Comparison of ENCODE assay signal across 23 cellular contexts in genomic region chr13:97091202-97091601, GRCh38.
"Had no signal": no experiment of that assay in that cellular context is flagged by ENCODE, and none has a peak within 500 bp of the region (broad histone marks: within the 10 kb centered on the region; RNA-seq: fewer than 3 reads in every experiment).

No MANE protein-coding gene starts in this region.

- H3K4me1 ChIP-seq: colonic mucosa, esophagus squamous epithelium, gastrocnemius medialis, heart right ventricle, left lung, lower lobe of right lung had no signal

- H3K36me3 ChIP-seq: colonic mucosa, esophagus squamous epithelium, gastrocnemius medialis, heart right ventricle, left lung, lower lobe of right lung had no signal

- H3K4me3 ChIP-seq: colonic mucosa, esophagus squamous epithelium, gastrocnemius medialis, heart right ventricle, left lung, lower lobe of right lung had no signal

- H3K9me3 ChIP-seq: colonic mucosa, gastrocnemius medialis had no signal

- H3K27ac ChIP-seq: colonic mucosa, epithelial cell of prostate, esophagus squamous epithelium, gastrocnemius medialis, heart right ventricle, left lung, lower lobe of right lung had no signal

- DNase-seq: colonic mucosa; cortex of kidney; effector CD8-positive, alpha-beta T cell; effector memory CD8-positive, alpha-beta T cell; endodermal cell; erythroblast; esophagus squamous epithelium; foreskin fibroblast; foreskin melanocyte; gastrocnemius medialis; glutamatergic neuron; head of caudate nucleus; heart right ventricle; hippocampal formation; left cardiac atrium; left lung; left ventricle myocardium superior; lower lobe of right lung; mesendoderm; midbrain; naive thymus-derived CD4-positive, alpha-beta T cell had no signal

- H3K27me3 ChIP-seq: colonic mucosa, esophagus squamous epithelium, gastrocnemius medialis, heart right ventricle, left lung had no signal

- ATAC-seq: effector memory CD8-positive, alpha-beta T cell; esophagus mucosa; gastrocnemius medialis; heart right ventricle; left cardiac atrium; left lung; left ventricle myocardium superior; lower lobe of right lung; naive thymus-derived CD4-positive, alpha-beta T cell had no signal
